In the genomic region with DNA sequence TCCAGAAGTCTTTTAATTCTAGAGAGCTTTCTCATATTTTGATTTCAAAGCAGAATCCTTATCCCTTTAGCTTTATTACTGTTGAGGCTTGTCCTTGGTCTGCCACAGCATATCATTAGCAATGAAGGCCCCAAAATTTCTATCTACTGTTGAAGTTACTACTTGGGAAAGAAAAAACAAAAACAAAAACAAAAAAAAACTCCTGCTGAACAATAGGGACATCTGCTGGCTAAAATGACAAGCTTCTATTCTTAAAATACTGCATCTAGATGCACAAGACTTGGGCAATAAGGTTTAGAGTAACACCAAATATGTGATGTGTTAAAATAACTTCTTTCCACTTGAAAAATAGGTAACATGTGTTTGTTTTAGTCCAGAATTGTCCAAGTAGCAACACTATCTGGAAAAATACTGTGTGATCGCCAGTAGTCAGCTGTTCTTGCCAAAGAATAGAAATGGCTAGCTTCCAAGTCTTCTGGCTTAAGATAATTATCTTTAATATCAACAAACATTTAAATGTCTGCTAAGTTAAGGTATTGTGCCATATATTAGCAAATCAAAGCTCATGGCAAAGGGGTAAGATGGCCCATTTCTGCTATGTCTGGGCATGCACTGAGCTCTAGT, we compare ENCODE assay signal across 9 cellular contexts. TPM values are rescaled to one million over a fixed set of nuclear protein-coding genes. Genes with fewer than 3 reads are reported as not detected.
DNase-seq lines count a peak whose midpoint lies in the region; ATAC-seq and TF ChIP-seq lines count a peak whose summit lies in the region.
"Had no signal": no experiment of that assay in that cellular context is flagged by ENCODE, and none has a peak within 500 bp of the region (broad histone marks: within the 10 kb centered on the region; RNA-seq: fewer than 3 reads in every experiment).

No MANE protein-coding gene starts in this region.

- no peak overlapping the region for H3K4me3 ChIP-seq in KMS-11 (IDR thresholded peaks at IDR 0.05; ENCODE audit: insufficient read depth, low read depth, low read length)
- no peak overlapping the region for H3K4me3 ChIP-seq in astrocyte of the spinal cord (ENCODE audit: low read depth, low read length)
- no peak overlapping the region for H3K4me3 ChIP-seq in ovary

- H3K4me2 ChIP-seq in KMS-11: no peak overlapping the region

- peak overlapping the region; percentile 1; the same call in 1 of the 2 replicates for H2AFZ ChIP-seq in KMS-11 (ENCODE audit: low read depth)

- intact Hi-C loops in ovary (cut with DNase I): no loop called here

- WGBS in ovary, 3 donors: 33 to 59% (median 53%) methylated on average over 1 of the region's 1 CpG

- no peaks in the 10 kb centered on the region for H4K20me1 ChIP-seq in KMS-11 (ENCODE audit: insufficient read depth)

- in situ Hi-C loops in astrocyte of the spinal cord (cut with HindIII; ENCODE audit: low sequenced_read_pairs): no loop called here

- no peak overlapping the region for H3K9ac ChIP-seq in KMS-11

- DNase-seq in EL: peak; percentile 15
- peak; percentile 36 for DNase-seq in astrocyte of the spinal cord (ENCODE audit: low read depth, low spot score)
- DNase-seq in midbrain (lab: John Stamatoyannopoulos, UW): peak; percentile 30
- DNase-seq in ovary: no peak
- DNase-seq: naive B cell had no signal

- H3K4me1 ChIP-seq in KMS-11 (ENCODE audit: low read depth, poor library complexity, severe bottlenecking): peaks cover 27% of the 10 kb centered on the region
- H3K4me1 ChIP-seq in ovary (ENCODE audit: insufficient read depth): no peaks in the 10 kb centered on the region

- TF ChIP-seq CTCF in KMS-11 (conservative IDR thresholded peaks at IDR 0.05; ENCODE audit: low read depth, low read length) (peak; percentile 69), astrocyte of the spinal cord (IDR thresholded peaks at IDR 0.05; ENCODE audit: low read depth, low read length) (peak; percentile 53), ovary (IDR thresholded peaks at IDR 0.05) (no peak)

- H3K36me3 ChIP-seq in KMS-11 (ENCODE audit: insufficient read depth) (no peaks in the 10 kb centered on the region), ovary (no peaks in the 10 kb centered on the region)

- no peak for TF ChIP-seq EP300 in ovary (IDR thresholded peaks at IDR 0.05)

- H3K27me3 ChIP-seq in KMS-11 (ENCODE audit: insufficient read depth, low read depth) (no peaks in the 10 kb centered on the region), ovary (no peaks in the 10 kb centered on the region)

- no peak for TF ChIP-seq POLR2A in ovary (IDR thresholded peaks at IDR 0.05)

- H3K27ac ChIP-seq in KMS-11: no peak overlapping the region
- no peak overlapping the region for H3K27ac ChIP-seq in ovary

- H3K79me2 ChIP-seq in KMS-11 (ENCODE audit: insufficient read depth, low read depth): peaks cover 7% of the 10 kb centered on the region

- no peaks in the 10 kb centered on the region for H3K9me3 ChIP-seq in ovary

- no peak for ATAC-seq in HG02973 (IDR thresholded peaks at IDR 0.05; ENCODE audit: unreplicated experiment)
- no peak for ATAC-seq in HG02763 (IDR thresholded peaks at IDR 0.05; ENCODE audit: unreplicated experiment)
- ATAC-seq in HG03460 (IDR thresholded peaks at IDR 0.05; ENCODE audit: unreplicated experiment): no peak

RNA-seq across cellular contexts. Expression of gene DMTF1, which starts 3.8 kb away (rescaled TPM):
- total RNA-seq in ovary: 100 to 1,000 TPM in 1 of 7 donors, 10 to 100 TPM in 6; 59.9 to 107 (median 84.2) TPM
- 10 to 100 TPM; 38.2 to 64.5 TPM for polyA plus RNA-seq in ovary

Comparison
In these comparisons a context has a peak if more than half of its experiments do, and no peak if none do; other contexts are left out.
1. DNase-seq: peak in EL (single experiment), astrocyte of the spinal cord (single experiment) and midbrain (single experiment); none in ovary (0 of 5).
2. CTCF ChIP-seq: peak in KMS-11 (single experiment) and astrocyte of the spinal cord (single experiment); none in ovary (0 of 3).